In genomic region chr14:94395900-94396574, GRCh38 we compare ENCODE assay signal across 1 cellular context.
TF ChIP-seq lines count a peak whose summit lies in the region.

No MANE protein-coding gene starts in this region.

TF ChIP-seq in HepG2, 621 proteins besides CTCF, POLR2A, EP300 and RAD21 (continued from another document and continues in another):
- no peak for TF ChIP-seq ZNF18 (CRISPR knock-in tag; IDR thresholded peaks at IDR 0.05; ENCODE audit: insufficient replicate concordance)
- TF ChIP-seq HOXA5 (CRISPR knock-in tag; IDR thresholded peaks at IDR 0.05): 0 out of 2 replicates have a peak, but pooled peaks have one; percentile 25
- no peak for TF ChIP-seq MATR3 (CRISPR knock-in tag; IDR thresholded peaks at IDR 0.05)
- peak; percentile 64; the same call in 1 of the 2 replicates for TF ChIP-seq SNAPC5 (CRISPR knock-in tag; IDR thresholded peaks at IDR 0.05; ENCODE audit: borderline replicate concordance)
- no peak for TF ChIP-seq PRMT3 (CRISPR knock-in tag; IDR thresholded peaks at IDR 0.05; ENCODE audit: borderline replicate concordance, low read depth)
- TF ChIP-seq IRF2 (CRISPR knock-in tag; IDR thresholded peaks at IDR 0.05): peak; percentile 86
- TF ChIP-seq GATA4 (IDR thresholded peaks at IDR 0.05; ENCODE audit: borderline replicate concordance, low read depth): peak; percentile 82; the same call in 1 of the 2 replicates
- TF ChIP-seq RNF219 (CRISPR knock-in tag; IDR thresholded peaks at IDR 0.05): no peak
- no peak for TF ChIP-seq ATRX (CRISPR knock-in tag; IDR thresholded peaks at IDR 0.05; ENCODE audit: borderline replicate concordance)
- no peak for TF ChIP-seq NFIB (CRISPR knock-in tag; IDR thresholded peaks at IDR 0.05; ENCODE audit: borderline replicate concordance)
- TF ChIP-seq ZNF350 (CRISPR knock-in tag; IDR thresholded peaks at IDR 0.05; ENCODE audit: borderline replicate concordance, low read depth): peak; percentile 85
- no peak for TF ChIP-seq ZNF296 (CRISPR knock-in tag; conservative IDR thresholded peaks at IDR 0.05)
- TF ChIP-seq ZHX1 (CRISPR knock-in tag; IDR thresholded peaks at IDR 0.05; ENCODE audit: low read depth): peak; percentile 61
- peak; percentile 96 for TF ChIP-seq CEBPG (CRISPR knock-in tag; IDR thresholded peaks at IDR 0.05)
- peak; percentile 92 for TF ChIP-seq NR2F6 (IDR thresholded peaks at IDR 0.05)
- peak; percentile 89 for TF ChIP-seq NR2F6 (CRISPR knock-in tag; IDR thresholded peaks at IDR 0.05)
- no peak for TF ChIP-seq PAF1 (CRISPR knock-in tag; IDR thresholded peaks at IDR 0.05)
- no peak for TF ChIP-seq FOXM1 (CRISPR knock-in tag; IDR thresholded peaks at IDR 0.05)
- no peak for TF ChIP-seq FUBP1 (CRISPR knock-in tag; IDR thresholded peaks at IDR 0.05; ENCODE audit: borderline replicate concordance)
- TF ChIP-seq ZBTB26 (CRISPR knock-in tag; IDR thresholded peaks at IDR 0.05; ENCODE audit: borderline replicate concordance): peak; percentile 92
- TF ChIP-seq ZNF792 (CRISPR knock-in tag; IDR thresholded peaks at IDR 0.05): peak; percentile 93
- no peak for TF ChIP-seq SRF (IDR thresholded peaks at IDR 0.05; ENCODE audit: low read depth, low read length)
- TF ChIP-seq ISL2 (CRISPR knock-in tag; IDR thresholded peaks at IDR 0.05): peak; percentile 96
- TF ChIP-seq ZNF263 (CRISPR knock-in tag; IDR thresholded peaks at IDR 0.05): peak; percentile 90
- TF ChIP-seq ZC3H13 (CRISPR knock-in tag; IDR thresholded peaks at IDR 0.05): 0 out of 2 replicates have a peak, but pooled peaks have one; percentile 38
- no peak for TF ChIP-seq KIAA2018 (CRISPR knock-in tag; IDR thresholded peaks at IDR 0.05; ENCODE audit: borderline replicate concordance)
- no peak for TF ChIP-seq MTF2 (CRISPR knock-in tag; IDR thresholded peaks at IDR 0.05; ENCODE audit: borderline replicate concordance)
- TF ChIP-seq RAD51 (IDR thresholded peaks at IDR 0.05; ENCODE audit: borderline replicate concordance): no peak
- TF ChIP-seq ZNF264 (CRISPR knock-in tag; IDR thresholded peaks at IDR 0.05): peak; percentile 40; the same call in 1 of the 2 replicates
- TF ChIP-seq ELF3 (CRISPR knock-in tag; IDR thresholded peaks at IDR 0.05): peak; percentile 93
- no peak for TF ChIP-seq ZNF558 (CRISPR knock-in tag; IDR thresholded peaks at IDR 0.05; ENCODE audit: borderline replicate concordance)
- no peak for TF ChIP-seq ZFP36L2 (CRISPR knock-in tag; IDR thresholded peaks at IDR 0.05)
- TF ChIP-seq ZXDC (CRISPR knock-in tag; IDR thresholded peaks at IDR 0.05): no peak
- TF ChIP-seq EEA1 (CRISPR knock-in tag; IDR thresholded peaks at IDR 0.05; ENCODE audit: borderline replicate concordance): no peak
- peak; percentile 92 for TF ChIP-seq ZBTB20 (CRISPR knock-in tag; IDR thresholded peaks at IDR 0.05; ENCODE audit: borderline replicate concordance, low read depth)
- no peak for TF ChIP-seq GLMP (CRISPR knock-in tag; IDR thresholded peaks at IDR 0.05; ENCODE audit: borderline replicate concordance)
